In genomic region chr16:80544326-80544725, GRCh38 we compare ENCODE assay signal across 16 cellular contexts. TPM values are rescaled to one million over a fixed set of nuclear protein-coding genes. Genes with fewer than 3 reads are reported as not detected.
A peak's percentile ranks its signal among the peaks of the same experiment; 100 is the strongest.
DNase-seq lines count a peak whose midpoint lies in the region; ATAC-seq and TF ChIP-seq lines count a peak whose summit lies in the region.
"Had no signal": no experiment of that assay in that cellular context is flagged by ENCODE, and none has a peak within 500 bp of the region (broad histone marks: within the 10 kb centered on the region; RNA-seq: fewer than 3 reads in every experiment).

No MANE protein-coding gene starts in this region.

- CTCF ChIA-PET in PC-9 (lab: Charles Lee): no interaction called here

- BruUV-seq in PC-9 (replicated peaks; lab: Mats Ljungman, UMichigan): no TSS peak

- H3K4me1 ChIP-seq in PC-9 (replicated peaks; ENCODE audit: insufficient read depth) (no peaks in the 10 kb centered on the region), foreskin keratinocyte (peaks cover 9% of the 10 kb centered on the region)
- H3K4me1 ChIP-seq: BE2C had no signal

- no peaks in the 10 kb centered on the region for H3K79me2 ChIP-seq in PC-9 (ENCODE audit: low read depth)

- H3K4me3 ChIP-seq in PC-9: no peak overlapping the region
- H3K4me3 ChIP-seq: GM23338 had no signal

- POLR2A ChIA-PET in PC-9 (lab: Charles Lee; ENCODE audit: unreplicated experiment): no interaction called here

- H3K27ac ChIP-seq in PC-9: no peak overlapping the region
- H3K27ac ChIP-seq in foreskin keratinocyte: no peak overlapping the region
- H3K27ac ChIP-seq: HL-60 had no signal

- no peaks in the 10 kb centered on the region for H3K9me2 ChIP-seq in PC-9 (ENCODE audit: insufficient read depth)

- no peaks in the 10 kb centered on the region for H4K20me1 ChIP-seq in PC-9 (ENCODE audit: insufficient read depth)

- H3K36me3 ChIP-seq in PC-9 (ENCODE audit: low read depth): no peaks in the 10 kb centered on the region
- H3K36me3 ChIP-seq: BE2C had no signal

- in situ Hi-C loops in GM13976 (cut with MboI; ENCODE audit: low sequenced_read_pairs, unreplicated experiment): loop anchor here (10.0 kb wide), 1 partner anchor 260 kb away; the partner anchor contains the start of gene CDYL2

- intact Hi-C loops in PC-9 (cut with micrococcal nuclease; ENCODE audit: unreplicated experiment): no loop called here

- H3K4me2 ChIP-seq in PC-9: no peak overlapping the region
- H3K4me2 ChIP-seq: GM23338 had no signal

- no peaks in the 10 kb centered on the region; the same call in 1 of the 2 replicates for H3K9me3 ChIP-seq in PC-9 (ENCODE audit: insufficient read depth, low read depth)
- H3K9me3 ChIP-seq: BE2C, Caco-2 had no signal

- H3K27me3 ChIP-seq in PC-9 (ENCODE audit: insufficient read depth, low read depth) (peaks cover 23% of the 10 kb centered on the region; the same call in 1 of the 2 replicates), foreskin keratinocyte (no peaks in the 10 kb centered on the region)
- H3K27me3 ChIP-seq: BE2C had no signal

- TF ChIP-seq CTCF in PC-9 (conservative IDR thresholded peaks at IDR 0.05): no peak
- no peak for TF ChIP-seq CTCF in foreskin keratinocyte (conservative IDR thresholded peaks at IDR 0.05)
- no peak for TF ChIP-seq CTCF in GM13976 (IDR thresholded peaks at IDR 0.05; ENCODE audit: borderline replicate concordance, control extremely low read depth, extremely low read depth, insufficient read depth, missing control alignments)

- H3F3A ChIP-seq in PC-9 (ENCODE audit: insufficient read depth, low read depth): no peaks in the 10 kb centered on the region

- H2AFZ ChIP-seq in PC-9: 0 out of 2 replicates have a peak overlapping the region, but pooled peaks have one; percentile 27
- H2AFZ ChIP-seq: GM23338 had no signal

- ATAC-seq in foreskin keratinocyte (peak; percentile 27), GM19467 (IDR thresholded peaks at IDR 0.05; ENCODE audit: unreplicated experiment) (no peak), HG03469 (IDR thresholded peaks at IDR 0.05; ENCODE audit: unreplicated experiment) (no peak)
- ATAC-seq: GM23338 had no signal

- DNase-seq in M059J (ENCODE audit: low read depth): peak; percentile 34
- no peak for DNase-seq in PC-9
- DNase-seq in foreskin keratinocyte: peak; percentile 63 to 78
- DNase-seq in GM13976 (ENCODE audit: low spot score): no peak
- DNase-seq: ACHN; BE2C; C1 segment of cervical spinal cord; Caco-2; CD4-positive, CD25-positive, alpha-beta regulatory T cell; HCEC 1CT had no signal

RNA-seq across cellular contexts. Expression of gene DYNLRB2, which starts 3.5 kb away (rescaled TPM):
- not detected in 2 replicates for total RNA-seq in M059J (2014; rRNA removed; shearing (Covaris generic))
- total RNA-seq in PC-9 (2021) (not detected in 2 replicates), foreskin keratinocyte (0.51 TPM in 1 of 2 replicates, not detected in the other)
- polyA plus RNA-seq in foreskin keratinocyte: 0.20 and 0.77 TPM in 2 replicates
- total RNA-seq: Caco-2; CD4-positive, CD25-positive, alpha-beta regulatory T cell; GM23338; HT1080 had no signal
- polyA plus RNA-seq: GM23338, IgD-negative memory B cell had no signal

Comparison
In these comparisons a context has a peak if more than half of its experiments do, and no peak if none do; other contexts are left out.
1. DNase-seq: peak in M059J (single experiment) and foreskin keratinocyte (2 of 2); none in PC-9 (0 of 2) and GM13976 (single experiment).